Comparison of ENCODE assay signal across 14 cellular contexts in genomic region chr20:23982112-23983020, GRCh38. TPM values are rescaled to one million over a fixed set of nuclear protein-coding genes. Genes with fewer than 3 reads are reported as not detected.
"Had no signal": no experiment of that assay in that cellular context is flagged by ENCODE, and none has a peak within 500 bp of the region (broad histone marks: within the 10 kb centered on the region; RNA-seq: fewer than 3 reads in every experiment).

No MANE protein-coding gene starts in this region.

RNA-seq across cellular contexts. Expression of gene GGTLC1, which starts 6.2 kb away (rescaled TPM):
- total RNA-seq: activated CD4-positive, alpha-beta T cell treated with anti-CD3 and anti-CD28 coated beads, Interleukin-2, amount 10 ng/mL, durations not matched to agents 7 days and 5 days; activated CD8-positive, alpha-beta T cell treated with anti-CD3 and anti-CD28 coated beads for 36 hours; activated T-helper 1 cell treated with anti-CD3 and anti-CD28 coated beads, Interleukin-12 subunit alpha, Interleukin-12 subunit beta, Interleukin-2, Interleukin-4 antibody, amounts not matched to agents 30 ng/mL and 10 ng/mL and 1 ng/mL, durations not matched to agents 14 hours and 24 hours and 36 hours; dermis blood vessel endothelial cell; esophagus mucosa; mammary epithelial cell; myocyte; occipital lobe; right lobe of liver; SJCRH30; T-cell; tibial nerve had no signal
- polyA plus RNA-seq: immature natural killer cell, mammary epithelial cell, neural cell had no signal
